In genomic region chr6:41779793-41780622, GRCh38 we compare ENCODE assay signal across 1 cellular context.
TF ChIP-seq lines count a peak whose summit lies in the region.

TSS of gene FRS3 (minus strand) at chr6:41779900. CDS start at chr6:41776987, 2,913 bp downstream.

TF ChIP-seq in HepG2, 621 proteins besides CTCF, POLR2A, EP300 and RAD21 (continued from another document and continues in another):
- TF ChIP-seq, protein P1, sequence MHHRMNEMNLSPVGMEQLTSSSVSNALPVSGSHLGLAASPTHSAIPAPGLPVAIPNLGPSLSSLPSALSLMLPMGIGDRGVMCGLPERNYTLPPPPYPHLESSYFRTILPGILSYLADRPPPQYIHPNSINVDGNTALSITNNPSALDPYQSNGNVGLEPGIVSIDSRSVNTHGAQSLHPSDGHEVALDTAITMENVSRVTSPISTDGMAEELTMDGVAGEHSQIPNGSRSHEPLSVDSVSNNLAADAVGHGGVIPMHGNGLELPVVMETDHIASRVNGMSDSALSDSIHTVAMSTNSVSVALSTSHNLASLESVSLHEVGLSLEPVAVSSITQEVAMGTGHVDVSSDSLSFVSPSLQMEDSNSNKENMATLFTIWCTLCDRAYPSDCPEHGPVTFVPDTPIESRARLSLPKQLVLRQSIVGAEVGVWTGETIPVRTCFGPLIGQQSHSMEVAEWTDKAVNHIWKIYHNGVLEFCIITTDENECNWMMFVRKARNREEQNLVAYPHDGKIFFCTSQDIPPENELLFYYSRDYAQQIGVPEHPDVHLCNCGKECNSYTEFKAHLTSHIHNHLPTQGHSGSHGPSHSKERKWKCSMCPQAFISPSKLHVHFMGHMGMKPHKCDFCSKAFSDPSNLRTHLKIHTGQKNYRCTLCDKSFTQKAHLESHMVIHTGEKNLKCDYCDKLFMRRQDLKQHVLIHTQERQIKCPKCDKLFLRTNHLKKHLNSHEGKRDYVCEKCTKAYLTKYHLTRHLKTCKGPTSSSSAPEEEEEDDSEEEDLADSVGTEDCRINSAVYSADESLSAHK (CRISPR knock-in tag; IDR thresholded peaks at IDR 0.05; ENCODE audit: borderline replicate concordance) = no peak
- TF ChIP-seq NAIF1 (CRISPR knock-in tag; IDR thresholded peaks at IDR 0.05; ENCODE audit: borderline replicate concordance) = no peak
- TF ChIP-seq, protein P2, sequence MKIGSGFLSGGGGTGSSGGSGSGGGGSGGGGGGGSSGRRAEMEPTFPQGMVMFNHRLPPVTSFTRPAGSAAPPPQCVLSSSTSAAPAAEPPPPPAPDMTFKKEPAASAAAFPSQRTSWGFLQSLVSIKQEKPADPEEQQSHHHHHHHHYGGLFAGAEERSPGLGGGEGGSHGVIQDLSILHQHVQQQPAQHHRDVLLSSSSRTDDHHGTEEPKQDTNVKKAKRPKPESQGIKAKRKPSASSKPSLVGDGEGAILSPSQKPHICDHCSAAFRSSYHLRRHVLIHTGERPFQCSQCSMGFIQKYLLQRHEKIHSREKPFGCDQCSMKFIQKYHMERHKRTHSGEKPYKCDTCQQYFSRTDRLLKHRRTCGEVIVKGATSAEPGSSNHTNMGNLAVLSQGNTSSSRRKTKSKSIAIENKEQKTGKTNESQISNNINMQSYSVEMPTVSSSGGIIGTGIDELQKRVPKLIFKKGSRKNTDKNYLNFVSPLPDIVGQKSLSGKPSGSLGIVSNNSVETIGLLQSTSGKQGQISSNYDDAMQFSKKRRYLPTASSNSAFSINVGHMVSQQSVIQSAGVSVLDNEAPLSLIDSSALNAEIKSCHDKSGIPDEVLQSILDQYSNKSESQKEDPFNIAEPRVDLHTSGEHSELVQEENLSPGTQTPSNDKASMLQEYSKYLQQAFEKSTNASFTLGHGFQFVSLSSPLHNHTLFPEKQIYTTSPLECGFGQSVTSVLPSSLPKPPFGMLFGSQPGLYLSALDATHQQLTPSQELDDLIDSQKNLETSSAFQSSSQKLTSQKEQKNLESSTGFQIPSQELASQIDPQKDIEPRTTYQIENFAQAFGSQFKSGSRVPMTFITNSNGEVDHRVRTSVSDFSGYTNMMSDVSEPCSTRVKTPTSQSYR (CRISPR knock-in tag; IDR thresholded peaks at IDR 0.05; ENCODE audit: borderline replicate concordance) = 0 out of 2 replicates have a peak, but pooled peaks have one; percentile 60
- TF ChIP-seq HNRNPL (IDR thresholded peaks at IDR 0.05; ENCODE audit: low read depth, low read length) = no peak
- peak; percentile 53; the same call in 1 of the 2 replicates for TF ChIP-seq RCOR2 (CRISPR knock-in tag; IDR thresholded peaks at IDR 0.05)
- TF ChIP-seq ZNF816 (CRISPR knock-in tag; IDR thresholded peaks at IDR 0.05; ENCODE audit: borderline replicate concordance) = no peak; the same call in 1 of the 2 replicates
- TF ChIP-seq SPEN (CRISPR knock-in tag; IDR thresholded peaks at IDR 0.05; ENCODE audit: low read depth) = peak; percentile 96
- TF ChIP-seq, protein P3, sequence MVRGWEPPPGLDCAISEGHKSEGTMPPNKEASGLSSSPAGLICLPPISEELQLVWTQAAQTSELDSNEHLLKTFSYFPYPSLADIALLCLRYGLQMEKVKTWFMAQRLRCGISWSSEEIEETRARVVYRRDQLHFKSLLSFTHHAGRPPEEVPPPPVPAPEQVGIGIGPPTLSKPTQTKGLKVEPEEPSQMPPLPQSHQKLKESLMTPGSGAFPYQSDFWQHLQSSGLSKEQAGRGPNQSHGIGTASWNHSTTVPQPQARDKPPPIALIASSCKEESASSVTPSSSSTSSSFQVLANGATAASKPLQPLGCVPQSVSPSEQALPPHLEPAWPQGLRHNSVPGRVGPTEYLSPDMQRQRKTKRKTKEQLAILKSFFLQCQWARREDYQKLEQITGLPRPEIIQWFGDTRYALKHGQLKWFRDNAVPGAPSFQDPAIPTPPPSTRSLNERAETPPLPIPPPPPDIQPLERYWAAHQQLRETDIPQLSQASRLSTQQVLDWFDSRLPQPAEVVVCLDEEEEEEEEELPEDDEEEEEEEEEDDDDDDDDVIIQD (CRISPR knock-in tag; IDR thresholded peaks at IDR 0.05; ENCODE audit: low read depth) = peak; percentile 77
- no peak for TF ChIP-seq SIX1 (CRISPR knock-in tag; IDR thresholded peaks at IDR 0.05; ENCODE audit: borderline replicate concordance)
- TF ChIP-seq HOXA3 (CRISPR knock-in tag; IDR thresholded peaks at IDR 0.05) = peak; percentile 94
- TF ChIP-seq ZSCAN25 (CRISPR knock-in tag; IDR thresholded peaks at IDR 0.05) = peak; percentile 83; the same call in 1 of the 2 replicates
- TF ChIP-seq CERS6 (CRISPR knock-in tag; IDR thresholded peaks at IDR 0.05) = no peak
- peak; percentile 92 for TF ChIP-seq KDM4B (CRISPR knock-in tag; IDR thresholded peaks at IDR 0.05)
- TF ChIP-seq ARID4A (CRISPR knock-in tag; IDR thresholded peaks at IDR 0.05; ENCODE audit: borderline replicate concordance) = peak; percentile 91; the same call in 1 of the 2 replicates
- TF ChIP-seq MBD4 (IDR thresholded peaks at IDR 0.05; ENCODE audit: borderline replicate concordance, low read length) = no peak
- peak; percentile 79; the same call in 1 of the 2 replicates for TF ChIP-seq SIN3A (IDR thresholded peaks at IDR 0.05; ENCODE audit: borderline replicate concordance, low read depth, low read length)
- TF ChIP-seq ZNF775 (CRISPR knock-in tag; IDR thresholded peaks at IDR 0.05; ENCODE audit: borderline replicate concordance) = 0 out of 2 replicates have a peak, but pooled peaks have one; percentile 32
- TF ChIP-seq, protein P4, sequence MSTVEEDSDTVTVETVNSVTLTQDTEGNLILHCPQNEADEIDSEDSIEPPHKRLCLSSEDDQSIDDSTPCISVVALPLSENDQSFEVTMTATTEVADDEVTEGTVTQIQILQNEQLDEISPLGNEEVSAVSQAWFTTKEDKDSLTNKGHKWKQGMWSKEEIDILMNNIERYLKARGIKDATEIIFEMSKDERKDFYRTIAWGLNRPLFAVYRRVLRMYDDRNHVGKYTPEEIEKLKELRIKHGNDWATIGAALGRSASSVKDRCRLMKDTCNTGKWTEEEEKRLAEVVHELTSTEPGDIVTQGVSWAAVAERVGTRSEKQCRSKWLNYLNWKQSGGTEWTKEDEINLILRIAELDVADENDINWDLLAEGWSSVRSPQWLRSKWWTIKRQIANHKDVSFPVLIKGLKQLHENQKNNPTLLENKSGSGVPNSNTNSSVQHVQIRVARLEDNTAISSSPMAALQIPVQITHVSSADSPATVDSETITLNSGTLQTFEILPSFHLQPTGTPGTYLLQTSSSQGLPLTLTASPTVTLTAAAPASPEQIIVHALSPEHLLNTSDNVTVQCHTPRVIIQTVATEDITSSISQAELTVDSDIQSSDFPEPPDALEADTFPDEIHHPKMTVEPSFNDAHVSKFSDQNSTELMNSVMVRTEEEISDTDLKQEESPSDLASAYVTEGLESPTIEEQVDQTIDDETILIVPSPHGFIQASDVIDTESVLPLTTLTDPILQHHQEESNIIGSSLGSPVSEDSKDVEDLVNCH (CRISPR knock-in tag; IDR thresholded peaks at IDR 0.05) = no peak
- peak; percentile 82 for TF ChIP-seq PITX1 (CRISPR knock-in tag; IDR thresholded peaks at IDR 0.05)
- TF ChIP-seq HES4 (CRISPR knock-in tag; IDR thresholded peaks at IDR 0.05; ENCODE audit: borderline replicate concordance) = no peak
- TF ChIP-seq, protein P5, sequence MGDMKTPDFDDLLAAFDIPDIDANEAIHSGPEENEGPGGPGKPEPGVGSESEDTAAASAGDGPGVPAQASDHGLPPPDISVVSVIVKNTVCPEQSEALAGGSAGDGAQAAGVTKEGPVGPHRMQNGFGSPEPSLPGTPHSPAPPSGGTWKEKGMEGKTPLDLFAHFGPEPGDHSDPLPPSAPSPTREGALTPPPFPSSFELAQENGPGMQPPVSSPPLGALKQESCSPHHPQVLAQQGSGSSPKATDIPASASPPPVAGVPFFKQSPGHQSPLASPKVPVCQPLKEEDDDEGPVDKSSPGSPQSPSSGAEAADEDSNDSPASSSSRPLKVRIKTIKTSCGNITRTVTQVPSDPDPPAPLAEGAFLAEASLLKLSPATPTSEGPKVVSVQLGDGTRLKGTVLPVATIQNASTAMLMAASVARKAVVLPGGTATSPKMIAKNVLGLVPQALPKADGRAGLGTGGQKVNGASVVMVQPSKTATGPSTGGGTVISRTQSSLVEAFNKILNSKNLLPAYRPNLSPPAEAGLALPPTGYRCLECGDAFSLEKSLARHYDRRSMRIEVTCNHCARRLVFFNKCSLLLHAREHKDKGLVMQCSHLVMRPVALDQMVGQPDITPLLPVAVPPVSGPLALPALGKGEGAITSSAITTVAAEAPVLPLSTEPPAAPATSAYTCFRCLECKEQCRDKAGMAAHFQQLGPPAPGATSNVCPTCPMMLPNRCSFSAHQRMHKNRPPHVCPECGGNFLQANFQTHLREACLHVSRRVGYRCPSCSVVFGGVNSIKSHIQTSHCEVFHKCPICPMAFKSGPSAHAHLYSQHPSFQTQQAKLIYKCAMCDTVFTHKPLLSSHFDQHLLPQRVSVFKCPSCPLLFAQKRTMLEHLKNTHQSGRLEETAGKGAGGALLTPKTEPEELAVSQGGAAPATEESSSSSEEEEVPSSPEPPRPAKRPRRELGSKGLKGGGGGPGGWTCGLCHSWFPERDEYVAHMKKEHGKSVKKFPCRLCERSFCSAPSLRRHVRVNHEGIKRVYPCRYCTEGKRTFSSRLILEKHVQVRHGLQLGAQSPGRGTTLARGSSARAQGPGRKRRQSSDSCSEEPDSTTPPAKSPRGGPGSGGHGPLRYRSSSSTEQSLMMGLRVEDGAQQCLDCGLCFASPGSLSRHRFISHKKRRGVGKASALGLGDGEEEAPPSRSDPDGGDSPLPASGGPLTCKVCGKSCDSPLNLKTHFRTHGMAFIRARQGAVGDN (CRISPR knock-in tag; IDR thresholded peaks at IDR 0.05) = peak; percentile 88
- TF ChIP-seq DMAP1 (CRISPR knock-in tag; IDR thresholded peaks at IDR 0.05) = 0 out of 2 replicates have a peak, but pooled peaks have one; percentile 49
- TF ChIP-seq ZNF646 (CRISPR knock-in tag; IDR thresholded peaks at IDR 0.05) = no peak
- peak; percentile 84; the same call in 1 of the 2 replicates for TF ChIP-seq YEATS4 (CRISPR knock-in tag; IDR thresholded peaks at IDR 0.05; ENCODE audit: borderline replicate concordance)
- peak; percentile 91 for TF ChIP-seq ZNF501 (CRISPR knock-in tag; IDR thresholded peaks at IDR 0.05)
- TF ChIP-seq SRF (IDR thresholded peaks at IDR 0.05; ENCODE audit: low read depth, low read length) = no peak
